In the genomic region with DNA sequence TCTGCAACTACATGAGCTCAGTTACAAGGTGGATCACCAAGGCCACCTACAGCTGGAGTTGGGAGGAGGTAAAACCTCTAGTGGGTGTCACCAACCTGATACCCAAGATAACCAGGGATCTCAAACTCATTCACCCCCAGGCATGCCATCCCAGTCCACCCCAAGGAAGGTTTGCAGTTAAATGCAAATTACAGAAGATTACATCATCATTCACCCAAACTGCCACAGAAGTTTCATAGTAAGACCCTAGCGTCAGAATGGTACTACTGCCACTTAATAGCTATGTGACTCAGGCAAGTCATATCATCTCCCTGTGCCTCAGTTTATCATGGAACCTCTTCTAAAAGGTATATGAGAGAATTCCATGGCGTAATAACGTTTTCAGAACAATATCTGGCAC, we compare ENCODE assay signal across 2 cellular contexts.
TF ChIP-seq lines count a peak whose summit lies in the region.

No MANE protein-coding gene starts in this region.

TF ChIP-seq in HepG2, 621 proteins besides CTCF, POLR2A, EP300 and RAD21:
- no peak for TF ChIP-seq ZKSCAN8 (CRISPR knock-in tag; IDR thresholded peaks at IDR 0.05; ENCODE audit: borderline replicate concordance)
- TF ChIP-seq, protein P1, sequence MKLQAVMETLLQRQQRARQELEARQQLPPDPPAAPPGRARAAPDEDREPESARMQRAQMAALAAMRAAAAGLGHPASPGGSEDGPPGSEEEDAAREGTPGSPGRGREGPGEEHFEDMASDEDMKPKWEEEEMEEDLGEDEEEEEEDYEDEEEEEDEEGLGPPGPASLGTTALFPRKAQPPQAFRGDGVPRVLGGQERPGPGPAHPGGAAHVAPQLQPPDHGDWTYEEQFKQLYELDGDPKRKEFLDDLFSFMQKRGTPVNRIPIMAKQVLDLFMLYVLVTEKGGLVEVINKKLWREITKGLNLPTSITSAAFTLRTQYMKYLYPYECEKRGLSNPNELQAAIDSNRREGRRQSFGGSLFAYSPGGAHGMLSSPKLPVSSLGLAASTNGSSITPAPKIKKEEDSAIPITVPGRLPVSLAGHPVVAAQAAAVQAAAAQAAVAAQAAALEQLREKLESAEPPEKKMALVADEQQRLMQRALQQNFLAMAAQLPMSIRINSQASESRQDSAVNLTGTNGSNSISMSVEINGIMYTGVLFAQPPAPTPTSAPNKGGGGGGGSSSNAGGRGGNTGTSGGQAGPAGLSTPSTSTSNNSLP (IDR thresholded peaks at IDR 0.05; ENCODE audit: low read depth, low read length), result no peak
- TF ChIP-seq ATF7 (IDR thresholded peaks at IDR 0.05), result peak; percentile 67
- TF ChIP-seq ATF7 (CRISPR knock-in tag; IDR thresholded peaks at IDR 0.05), result no peak

TF ChIP-seq in GM12878, 131 proteins besides CTCF, POLR2A, EP300 and RAD21:
- TF ChIP-seq, protein P2, sequence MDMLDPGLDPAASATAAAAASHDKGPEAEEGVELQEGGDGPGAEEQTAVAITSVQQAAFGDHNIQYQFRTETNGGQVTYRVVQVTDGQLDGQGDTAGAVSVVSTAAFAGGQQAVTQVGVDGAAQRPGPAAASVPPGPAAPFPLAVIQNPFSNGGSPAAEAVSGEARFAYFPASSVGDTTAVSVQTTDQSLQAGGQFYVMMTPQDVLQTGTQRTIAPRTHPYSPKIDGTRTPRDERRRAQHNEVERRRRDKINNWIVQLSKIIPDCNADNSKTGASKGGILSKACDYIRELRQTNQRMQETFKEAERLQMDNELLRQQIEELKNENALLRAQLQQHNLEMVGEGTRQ (IDR thresholded peaks at IDR 0.05; ENCODE audit: borderline replicate concordance, low read depth, low read length), result no peak
- TF ChIP-seq TCF12 (IDR thresholded peaks at IDR 0.05; ENCODE audit: low read depth, low read length) (no peak), BHLHE40 (IDR thresholded peaks at IDR 0.05; ENCODE audit: borderline replicate concordance in 1 of 2, low read depth in 2 of 2, low read length in 1 of 2) (no peak), RELA (IDR thresholded peaks at IDR 0.05; ENCODE audit: borderline replicate concordance, partially characterized antibody) (no peak), ATF7 (IDR thresholded peaks at IDR 0.05; ENCODE audit: low read depth) (peak; percentile 69; the same call in 1 of the 2 replicates), BMI1 (IDR thresholded peaks at IDR 0.05; ENCODE audit: borderline replicate concordance) (no peak)
